27 cellular contexts compared by ENCODE assay signal in the genomic region with DNA sequence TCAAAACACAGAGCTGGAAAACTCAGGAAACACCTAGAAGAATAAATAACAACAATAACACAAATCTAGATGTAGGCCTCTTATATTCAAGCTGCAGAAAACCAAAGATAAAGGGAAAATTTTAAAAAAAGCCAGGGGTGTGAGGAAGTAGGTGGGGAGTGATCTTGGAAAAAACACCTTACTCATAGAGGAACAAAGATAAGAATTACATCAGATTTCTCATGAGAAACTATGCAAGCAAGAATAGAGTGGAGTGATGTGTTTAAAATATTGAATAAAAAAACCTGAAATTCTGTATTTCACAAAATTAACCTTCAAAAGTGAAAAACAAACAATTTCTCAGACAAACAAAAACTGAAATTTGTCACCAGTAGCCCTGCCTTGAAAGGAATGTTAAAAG.
"Had no signal": no experiment of that assay in that cellular context is flagged by ENCODE, and none has a peak within 500 bp of the region (broad histone marks: within the 10 kb centered on the region; RNA-seq: fewer than 3 reads in every experiment).

No MANE protein-coding gene starts in this region.

- H3K9me3 ChIP-seq: esophagus squamous epithelium, gastrocnemius medialis, left lung, lower lobe of right lung, mucosa of descending colon had no signal

- H3K4me3 Mint-ChIP-seq: dendritic cell treated with granulocyte-macrophage colony-stimulating factor and Interleukin-4, amounts not matched to agents 40 ng/mL and 50 ng/mL, for 4 days; effector memory CD8-positive, alpha-beta T cell; endodermal cell; mesothelial cell of epicardium; naive B cell; naive thymus-derived CD8-positive, alpha-beta T cell had no signal

- H3K27me3 Mint-ChIP-seq: dendritic cell treated with granulocyte-macrophage colony-stimulating factor and Interleukin-4, amounts not matched to agents 40 ng/mL and 50 ng/mL, for 4 days; effector memory CD8-positive, alpha-beta T cell; naive B cell; naive thymus-derived CD8-positive, alpha-beta T cell had no signal

- H3K27ac Mint-ChIP-seq: dendritic cell treated with granulocyte-macrophage colony-stimulating factor and Interleukin-4, amounts not matched to agents 40 ng/mL and 50 ng/mL, for 4 days; effector memory CD8-positive, alpha-beta T cell; endodermal cell; mesothelial cell of epicardium; naive B cell; naive thymus-derived CD8-positive, alpha-beta T cell had no signal

- H3K27me3 ChIP-seq: esophagus squamous epithelium, gastrocnemius medialis, heart right ventricle, left lung had no signal

- DNase-seq: cortex of kidney; effector CD8-positive, alpha-beta T cell; effector memory CD8-positive, alpha-beta T cell; endodermal cell; erythroblast; esophagus squamous epithelium; foreskin fibroblast; foreskin melanocyte; gastrocnemius medialis; glutamatergic neuron; head of caudate nucleus; heart right ventricle; hippocampal formation; left cardiac atrium; left lung; left ventricle myocardium superior; lower lobe of right lung; mesenchymal stem cell; mucosa of descending colon; naive B cell; naive thymus-derived CD8-positive, alpha-beta T cell had no signal

- H3K4me1 ChIP-seq: esophagus squamous epithelium, gastrocnemius medialis, heart right ventricle, left lung, lower lobe of right lung had no signal

- H3K27ac ChIP-seq: epithelial cell of prostate, esophagus squamous epithelium, gastrocnemius medialis, heart right ventricle, left lung, lower lobe of right lung had no signal

- H3K4me1 Mint-ChIP-seq: naive B cell; naive thymus-derived CD8-positive, alpha-beta T cell had no signal

- FAIRE-seq: islet of Langerhans, keratinocyte had no signal

- H3K36me3 ChIP-seq: esophagus squamous epithelium, gastrocnemius medialis, heart right ventricle, left lung, lower lobe of right lung had no signal

- H3K4me3 ChIP-seq: esophagus squamous epithelium, gastrocnemius medialis, heart right ventricle, left lung, lower lobe of right lung, mucosa of descending colon had no signal

- H3K9me3 Mint-ChIP-seq: endodermal cell, naive B cell had no signal

- H3K36me3 Mint-ChIP-seq: mesothelial cell of epicardium; naive B cell; naive thymus-derived CD8-positive, alpha-beta T cell had no signal

- ATAC-seq: effector memory CD8-positive, alpha-beta T cell; esophagus mucosa; gastrocnemius medialis; heart right ventricle; left cardiac atrium; left lung; left ventricle myocardium superior; lower lobe of right lung; mucosa of descending colon; naive thymus-derived CD8-positive, alpha-beta T cell had no signal
